8 cellular contexts compared by ENCODE assay signal in the genomic region with DNA sequence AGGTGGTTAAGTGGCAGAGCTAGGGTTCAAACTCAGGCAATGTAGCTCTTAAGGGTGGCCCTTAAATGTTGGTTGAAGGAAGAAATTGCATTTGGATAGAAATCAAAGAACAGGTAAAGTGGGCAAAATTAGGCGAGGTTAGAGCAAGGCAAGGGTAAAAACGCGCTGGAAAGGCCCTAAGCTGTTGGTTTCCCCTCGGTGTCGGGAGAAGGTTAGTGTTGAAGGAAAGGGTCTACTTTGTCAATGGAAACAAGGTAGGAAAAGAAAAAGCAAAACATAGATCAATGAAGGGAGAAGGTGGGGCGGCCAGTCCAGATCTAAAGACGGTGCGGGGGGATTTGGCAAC. TPM values are rescaled to one million over a fixed set of nuclear protein-coding genes. Genes with fewer than 3 reads are reported as not detected.
A peak's percentile ranks its signal among the peaks of the same experiment; 100 is the strongest.
DNase-seq lines count a peak whose midpoint lies in the region; ATAC-seq and TF ChIP-seq lines count a peak whose summit lies in the region.

No MANE protein-coding gene starts in this region.

- peaks cover 38% of the 10 kb centered on the region for H3K4me1 Mint-ChIP-seq in neural crest cell

- H3K27ac ChIP-seq in OCI-LY1 (ENCODE audit: low read depth, low read length, poor library complexity, severe bottlenecking) = no peak overlapping the region

- peak overlapping the region; percentile 34; the same call in 1 of the 2 replicates for H2AFZ ChIP-seq in OCI-LY1 (ENCODE audit: low read length)

- H3K27me3 ChIP-seq in OCI-LY1 (ENCODE audit: insufficient read depth, low read length) (no peaks in the 10 kb centered on the region), endocrine pancreas (ENCODE audit: control insufficient read depth, insufficient read depth, low read length) (no peaks in the 10 kb centered on the region)

- H3K9me3 Mint-ChIP-seq in neural crest cell = no peaks in the 10 kb centered on the region

- no peaks in the 10 kb centered on the region for H3F3A ChIP-seq in OCI-LY1 (ENCODE audit: insufficient read depth, low read length)

- H3K27ac Mint-ChIP-seq in neural crest cell (ENCODE audit: unreplicated experiment) = peak overlapping the region; percentile 20

- peaks cover 65% of the 10 kb centered on the region for H3K79me2 ChIP-seq in OCI-LY1 (ENCODE audit: insufficient read depth, low read length)

- peaks cover 57% of the 10 kb centered on the region for H3K36me3 ChIP-seq in OCI-LY1 (ENCODE audit: insufficient read depth, low read length)
- no peaks in the 10 kb centered on the region for H3K36me3 ChIP-seq in endocrine pancreas (ENCODE audit: control insufficient read depth, insufficient read depth, low read length)

- ATAC-seq in GM19395 (IDR thresholded peaks at IDR 0.05; ENCODE audit: unreplicated experiment) (peak; percentile 1), GM19467 (IDR thresholded peaks at IDR 0.05; ENCODE audit: unreplicated experiment) (no peak)

- no peaks in the 10 kb centered on the region for H3K9me3 ChIP-seq in OCI-LY1 (ENCODE audit: low read length)
- H3K9me3 ChIP-seq in endocrine pancreas (ENCODE audit: control insufficient read depth, low read length) = no peaks in the 10 kb centered on the region

- H3K9ac ChIP-seq in OCI-LY1 (ENCODE audit: low read length) = peak overlapping the region; percentile 98
- peak overlapping the region; percentile 90 for H3K9ac ChIP-seq in endocrine pancreas (ENCODE audit: control insufficient read depth, insufficient read depth, low read length)

- H3K4me3 ChIP-seq in OCI-LY1 (ENCODE audit: low read depth, low read length, poor library complexity, severe bottlenecking) (peak overlapping the region; percentile 99), endocrine pancreas (ENCODE audit: control insufficient read depth, insufficient read depth, low read length) (peak overlapping the region; percentile 98)

- TF ChIP-seq CTCF in OCI-LY1 (IDR thresholded peaks at IDR 0.05; ENCODE audit: low read length) (no peak), neural crest cell (conservative IDR thresholded peaks at IDR 0.05) (no peak)

- DNase-seq in neural crest cell (ENCODE audit: low read depth, low spot score) (peak; percentile 12), HCEC 1CT (no peak), DMS79 (lab: John Stamatoyannopoulos, UW) (no peak), OCI-M2 (lab: John Stamatoyannopoulos, UW; ENCODE audit: unreplicated experiment) (no peak)

- no peaks in the 10 kb centered on the region for H3K9me2 ChIP-seq in OCI-LY1 (ENCODE audit: low read depth, low read length)

- H3K4me2 ChIP-seq in OCI-LY1 (ENCODE audit: low read length) = peak overlapping the region; percentile 64

- peaks cover 53% of the 10 kb centered on the region for H3K4me1 ChIP-seq in OCI-LY1 (ENCODE audit: insufficient read depth, low read length, severe bottlenecking)
- H3K4me1 ChIP-seq in endocrine pancreas (ENCODE audit: control insufficient read depth, insufficient read depth, low read length) = peaks cover 17% of the 10 kb centered on the region

- H4K20me1 ChIP-seq in OCI-LY1 (ENCODE audit: insufficient read depth, low read length) = peaks cover 2% of the 10 kb centered on the region; the same call in 1 of the 2 replicates

- H3K4me3 Mint-ChIP-seq in neural crest cell = peak overlapping the region; percentile 92

- H3K36me3 Mint-ChIP-seq in neural crest cell (ENCODE audit: low read depth) = no peaks in the 10 kb centered on the region

- no peaks in the 10 kb centered on the region for H3K27me3 Mint-ChIP-seq in neural crest cell (ENCODE audit: low read depth)

RNA-seq across cellular contexts. Expression of a gene that starts 0.4 kb away (rescaled TPM):
- 12.2 and 12.9 TPM in 2 replicates for total RNA-seq in neural crest cell

RNA-seq across cellular contexts. Expression of a gene that starts 0.5 kb away (rescaled TPM):
- total RNA-seq in neural crest cell = 43.3 and 50.8 TPM in 2 replicates

RNA-seq across cellular contexts. Expression of a gene that starts 17.5 kb away (rescaled TPM):
- 0.68 and 0.84 TPM in 2 replicates for total RNA-seq in neural crest cell
